Comparison of ENCODE assay signal across 24 cellular contexts in genomic region chr1:157277281-157277680, GRCh38.
"Had no signal": no experiment of that assay in that cellular context is flagged by ENCODE, and none has a peak within 500 bp of the region (broad histone marks: within the 10 kb centered on the region; RNA-seq: fewer than 3 reads in every experiment).

No MANE protein-coding gene starts in this region.

- H3K4me3 Mint-ChIP-seq: mesothelial cell of epicardium; naive B cell; natural killer cell; nephron progenitor cell; neural progenitor cell; stimulated activated naive B cell treated with anti-CD40 and anti-IgM and Interleukin-4, amounts not matched to agents 10 μg/mL and 1 μg/mL and 100 μg/mL, for 72 hours; type B pancreatic cell had no signal

- DNase-seq: left ventricle myocardium inferior; mesendoderm; naive B cell; natural killer cell; nephron progenitor cell; pancreas; posterior cingulate gyrus; retina; right cardiac atrium; stimulated activated CD4-positive, alpha-beta T cell treated with anti-CD3 and anti-CD28 coated beads, Interleukin-12 subunit alpha, Interleukin-12 subunit beta, amount 100 ng/mL, for 4 hours; stimulated activated CD4-positive, alpha-beta T cell treated with anti-CD3 and anti-CD28 coated beads, Interleukin-15, amount 100 ng/mL, for 24 hours; stimulated activated CD4-positive, alpha-beta T cell treated with anti-CD3 and anti-CD28 coated beads, Interleukin-2, amount 100 ng/mL, for 24 hours; stimulated activated CD4-positive, alpha-beta T cell treated with anti-CD3 and anti-CD28 coated beads, Interleukin-4, amount 100 ng/mL, for 1 hour; stimulated activated naive B cell treated with anti-CD40 and anti-IgM and Interleukin-4, amounts not matched to agents 10 μg/mL and 1 μg/mL and 100 μg/mL, for 72 hours; stimulated activated naive CD8-positive, alpha-beta T cell treated with anti-CD3 and anti-CD28 coated beads, Interleukin-15, Interleukin-2, amounts not matched to agents 100 U/mL and 50 U/mL, for 24 hours; uterus had no signal

- H3K27me3 ChIP-seq: hepatocyte, neural progenitor cell, pancreas, tibial nerve, uterus had no signal

- ATAC-seq: natural killer cell; pancreas; right cardiac atrium; sciatic nerve; stimulated activated naive B cell treated with anti-CD40 and anti-IgM and Interleukin-4, amounts not matched to agents 10 μg/mL and 1 μg/mL and 100 μg/mL, for 72 hours; stimulated activated naive CD8-positive, alpha-beta T cell treated with anti-CD3 and anti-CD28 coated beads, Interleukin-15, Interleukin-2, amounts not matched to agents 100 U/mL and 50 U/mL, for 24 hours had no signal

- H3K36me3 ChIP-seq: left ventricle myocardium inferior, neural progenitor cell, pancreas, prostate gland, tibial nerve, uterus had no signal

- H3K27ac Mint-ChIP-seq: mesothelial cell of epicardium; naive B cell; natural killer cell; nephron progenitor cell; neural progenitor cell; stimulated activated naive B cell treated with anti-CD40 and anti-IgM and Interleukin-4, amounts not matched to agents 10 μg/mL and 1 μg/mL and 100 μg/mL, for 72 hours; type B pancreatic cell had no signal

- H3K4me1 Mint-ChIP-seq: mesothelial cell of epicardium, nephron progenitor cell, neural progenitor cell had no signal

- H3K4me3 ChIP-seq: hepatocyte, left ventricle myocardium inferior, lung, neural progenitor cell, pancreas, prostate gland, tibial nerve, uterus had no signal

- H3K4me1 ChIP-seq: left ventricle myocardium inferior, prostate gland, tibial nerve, uterus had no signal

- H3K4me2 ChIP-seq: hepatocyte, neural progenitor cell had no signal

- H3K79me2 ChIP-seq: hepatocyte had no signal

- H2AFZ ChIP-seq: hepatocyte, neural progenitor cell had no signal

- H3K27ac ChIP-seq: hepatocyte, left ventricle myocardium inferior, neural progenitor cell, pancreas, prostate gland, tibial nerve, uterus had no signal

- H3K36me3 Mint-ChIP-seq: mesothelial cell of epicardium, natural killer cell, neural progenitor cell, type B pancreatic cell had no signal

- H3K9me3 Mint-ChIP-seq: mesothelial cell of epicardium, natural killer cell, nephron progenitor cell, neural progenitor cell, type B pancreatic cell had no signal

- H3K9me3 ChIP-seq: left ventricle myocardium inferior, pancreas, prostate gland, tibial nerve, uterus had no signal
